19 cellular contexts compared by ENCODE assay signal in the genomic region with DNA sequence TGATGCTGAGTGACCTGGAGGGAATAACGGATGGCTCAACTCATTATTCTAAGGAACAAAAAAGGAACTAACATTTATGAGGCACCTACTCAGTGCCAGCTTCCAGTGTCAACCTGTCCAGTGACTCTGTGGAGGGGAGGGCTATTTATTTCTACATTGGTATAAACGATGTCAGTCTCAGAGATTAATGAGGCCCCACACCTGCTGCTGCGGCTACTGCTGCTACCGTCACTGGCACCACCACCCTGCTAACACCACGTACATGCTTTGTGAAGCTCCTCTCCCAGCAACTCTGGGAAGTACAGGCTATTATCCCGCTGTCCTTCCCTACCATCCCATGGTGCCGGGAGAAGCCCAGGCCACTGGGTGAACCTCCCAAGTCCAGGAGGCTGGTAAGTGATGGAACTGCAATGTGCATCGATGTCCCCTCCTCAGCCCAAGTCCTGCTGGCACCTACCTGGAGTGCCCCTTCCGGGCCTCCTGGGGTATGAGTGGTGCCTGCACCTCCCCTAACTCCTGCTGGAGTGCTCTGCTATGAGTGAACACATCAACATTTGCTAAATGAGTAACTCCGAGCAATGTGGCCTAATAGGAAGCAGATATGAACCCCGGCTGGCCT.
DNase-seq lines count a peak whose midpoint lies in the region; ATAC-seq, FAIRE-seq and TF ChIP-seq lines count a peak whose summit lies in the region.
"Had no signal": no experiment of that assay in that cellular context is flagged by ENCODE, and none has a peak within 500 bp of the region (broad histone marks: within the 10 kb centered on the region; RNA-seq: fewer than 3 reads in every experiment).

No MANE protein-coding gene starts in this region.

- DNase-seq in right atrium auricular region (ENCODE audit: low spot score) (peak; percentile 26), heart right ventricle (no peak), colonic mucosa (peak; percentile 6), neural progenitor cell (ENCODE audit: low spot score) (no peak), frontal cortex (ENCODE audit: low spot score in 2 of 2) (no peak), NCI-H2107 (lab: John Stamatoyannopoulos, UW) (no peak), C1 segment of cervical spinal cord (lab: John Stamatoyannopoulos, UW) (no peak)
- DNase-seq in activated naive CD4-positive, alpha-beta T cell treated with anti-CD3 and anti-CD28 coated beads for 36 hours = no peak
- DNase-seq: CD4-positive, CD25-positive, alpha-beta regulatory T cell; DMS53; H9; Kasumi-1; NCI-H1105 treated with DMSO at 0.1 percent for 48 hours; NCI-H1930; NCI-H2171; NCI-H748 treated with DMSO at 0.1 percent for 48 hours; PC-3 had no signal

- CTCF ChIA-PET in activated naive CD4-positive, alpha-beta T cell treated with anti-CD3 and anti-CD28 coated beads for 36 hours (lab: Charles Lee) = no interaction called here

- H3K9ac ChIP-seq in colonic mucosa (ENCODE audit: low read depth in 2 of 2, low read length in 2 of 2) (no peak overlapping the region), neural progenitor cell (no peak overlapping the region)

- peaks cover 2% of the 10 kb centered on the region for H3K4me1 Mint-ChIP-seq in neural progenitor cell
- H3K4me1 Mint-ChIP-seq in activated naive CD4-positive, alpha-beta T cell treated with anti-CD3 and anti-CD28 coated beads for 36 hours (ENCODE audit: low read depth) = no peaks in the 10 kb centered on the region
- H3K4me1 Mint-ChIP-seq: CD4-positive, CD25-positive, alpha-beta regulatory T cell had no signal

- H3K36me3 ChIP-seq in right atrium auricular region = no peaks in the 10 kb centered on the region
- no peaks in the 10 kb centered on the region for H3K36me3 ChIP-seq in heart right ventricle
- H3K36me3 ChIP-seq in colonic mucosa = no peaks in the 10 kb centered on the region
- no peaks in the 10 kb centered on the region for H3K36me3 ChIP-seq in neural progenitor cell

- H4K20me1 ChIP-seq in neural progenitor cell (ENCODE audit: low read depth) = no peaks in the 10 kb centered on the region

- H3K36me3 Mint-ChIP-seq in neural progenitor cell = no peaks in the 10 kb centered on the region
- H3K36me3 Mint-ChIP-seq in activated naive CD4-positive, alpha-beta T cell treated with anti-CD3 and anti-CD28 coated beads for 36 hours (ENCODE audit: low read depth) = no peaks in the 10 kb centered on the region
- H3K36me3 Mint-ChIP-seq: CD4-positive, CD25-positive, alpha-beta regulatory T cell; IgD-negative memory B cell had no signal

- no peak for FAIRE-seq in frontal cortex (lab: Jason Lieb, UNC)

- H3K4me3 ChIP-seq in right atrium auricular region = no peak overlapping the region
- H3K4me3 ChIP-seq in heart right ventricle = no peak overlapping the region
- no peak overlapping the region for H3K4me3 ChIP-seq in colonic mucosa
- no peak overlapping the region for H3K4me3 ChIP-seq in neural progenitor cell

- H3K79me2 ChIP-seq in neural progenitor cell (ENCODE audit: low read depth) = no peaks in the 10 kb centered on the region

- H3K27me3 ChIP-seq in right atrium auricular region (no peaks in the 10 kb centered on the region), heart right ventricle (no peaks in the 10 kb centered on the region), colonic mucosa (no peaks in the 10 kb centered on the region), neural progenitor cell (no peaks in the 10 kb centered on the region)

- H2AFZ ChIP-seq in neural progenitor cell (replicated peaks) = no peak overlapping the region

- TF ChIP-seq CTCF in right atrium auricular region (IDR thresholded peaks at IDR 0.05) (no peak), heart right ventricle (IDR thresholded peaks at IDR 0.05) (no peak), colonic mucosa (IDR thresholded peaks at IDR 0.05) (no peak), neural progenitor cell (IDR thresholded peaks at IDR 0.05) (no peak)

- peaks cover 0 to 2% of the 10 kb centered on the region in 2 donors for H3K4me1 ChIP-seq in right atrium auricular region
- peaks cover 0 to 17% (median 5%) of the 10 kb centered on the region in 9 donors for H3K4me1 ChIP-seq in heart right ventricle
- H3K4me1 ChIP-seq in colonic mucosa = no peaks in the 10 kb centered on the region
- peaks cover 6% of the 10 kb centered on the region for H3K4me1 ChIP-seq in neural progenitor cell

- no peak overlapping the region for H3K4me3 Mint-ChIP-seq in neural progenitor cell
- no peak overlapping the region for H3K4me3 Mint-ChIP-seq in activated naive CD4-positive, alpha-beta T cell treated with anti-CD3 and anti-CD28 coated beads for 36 hours
- H3K4me3 Mint-ChIP-seq: CD4-positive, CD25-positive, alpha-beta regulatory T cell; H9; IgD-negative memory B cell had no signal

- ATAC-seq in heart right ventricle = no peak
- ATAC-seq: PC-3 had no signal

- no peak overlapping the region for H3K4me2 ChIP-seq in neural progenitor cell

- intact Hi-C loops in heart right ventricle (cut with DNase I) = loop anchor here in 3 of 10 donors (10.0 kb wide), 2 partner anchors 59 to 129 kb away; no protein-coding TSS in a partner anchor
- intact Hi-C loops in colonic mucosa (cut with DNase I) = no loop called here
- intact Hi-C loops in activated naive CD4-positive, alpha-beta T cell treated with anti-CD3 and anti-CD28 coated beads for 36 hours (cut with micrococcal nuclease) = no loop called here

- H3K27ac Mint-ChIP-seq in neural progenitor cell = peak overlapping the region; percentile 42
- no peak overlapping the region for H3K27ac Mint-ChIP-seq in activated naive CD4-positive, alpha-beta T cell treated with anti-CD3 and anti-CD28 coated beads for 36 hours
- H3K27ac Mint-ChIP-seq: CD4-positive, CD25-positive, alpha-beta regulatory T cell; IgD-negative memory B cell had no signal

- 89 to 96% methylated on average over 11 of the region's 11 CpGs for WGBS in heart right ventricle, 2 donors

- no peaks in the 10 kb centered on the region for H3K9me3 Mint-ChIP-seq in neural progenitor cell
- no peaks in the 10 kb centered on the region for H3K9me3 Mint-ChIP-seq in activated naive CD4-positive, alpha-beta T cell treated with anti-CD3 and anti-CD28 coated beads for 36 hours
- H3K9me3 Mint-ChIP-seq: CD4-positive, CD25-positive, alpha-beta regulatory T cell; H9; IgD-negative memory B cell had no signal

- H3K27me3 Mint-ChIP-seq in neural progenitor cell (ENCODE audit: insufficient read depth, low read depth) = peaks cover 6% of the 10 kb centered on the region
- no peaks in the 10 kb centered on the region for H3K27me3 Mint-ChIP-seq in activated naive CD4-positive, alpha-beta T cell treated with anti-CD3 and anti-CD28 coated beads for 36 hours (ENCODE audit: low read depth)
- H3K27me3 Mint-ChIP-seq: CD4-positive, CD25-positive, alpha-beta regulatory T cell had no signal

- no peaks in the 10 kb centered on the region for H3K9me3 ChIP-seq in right atrium auricular region
- no peaks in the 10 kb centered on the region for H3K9me3 ChIP-seq in heart right ventricle
- no peaks in the 10 kb centered on the region for H3K9me3 ChIP-seq in colonic mucosa
- no peaks in the 10 kb centered on the region for H3K9me3 ChIP-seq in neural progenitor cell (ENCODE audit: low read depth)

- no peaks in the 10 kb centered on the region for H3F3A ChIP-seq in neural progenitor cell (ENCODE audit: low read depth)

- H3K27ac ChIP-seq in right atrium auricular region (no peak overlapping the region), heart right ventricle (no peak overlapping the region), colonic mucosa (no peak overlapping the region), neural progenitor cell (no peak overlapping the region)
- H3K27ac ChIP-seq: RWPE1 had no signal

Comparison
In these comparisons a context has a peak if more than half of its experiments do, and no peak if none do; other contexts are left out.
1. DNase-seq: peak in right atrium auricular region (single experiment) and colonic mucosa (single experiment); none in heart right ventricle (0 of 2), neural progenitor cell (single experiment), frontal cortex (0 of 2), NCI-H2107 (single experiment), activated naive CD4-positive, alpha-beta T cell treated with anti-CD3 and anti-CD28 coated beads for 36 hours (single experiment) and C1 segment of cervical spinal cord (0 of 14).